1 cellular context compared by ENCODE assay signal in the genomic region with DNA sequence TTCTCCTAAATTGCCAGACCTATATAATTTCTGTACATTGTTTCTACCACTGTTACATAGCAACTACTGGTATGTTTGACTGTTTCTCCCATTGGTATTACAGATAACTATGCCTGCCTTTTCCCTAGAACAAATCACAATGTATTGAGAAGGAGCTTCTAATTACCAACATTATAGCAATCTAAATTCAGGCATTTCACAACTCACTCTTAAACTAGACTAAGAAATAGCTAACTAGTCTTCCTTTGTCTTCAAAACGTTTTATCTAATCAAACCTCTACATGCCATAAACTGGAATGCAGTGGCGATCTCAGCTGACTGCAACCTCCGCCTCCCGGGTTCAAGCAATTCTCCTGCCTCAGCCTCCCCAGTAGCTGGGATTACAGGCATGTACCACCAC.
TF ChIP-seq lines count a peak whose summit lies in the region.

No MANE protein-coding gene starts in this region.

TF ChIP-seq in GM12878, 131 proteins besides CTCF, POLR2A, EP300 and RAD21:
- TF ChIP-seq, protein P1, sequence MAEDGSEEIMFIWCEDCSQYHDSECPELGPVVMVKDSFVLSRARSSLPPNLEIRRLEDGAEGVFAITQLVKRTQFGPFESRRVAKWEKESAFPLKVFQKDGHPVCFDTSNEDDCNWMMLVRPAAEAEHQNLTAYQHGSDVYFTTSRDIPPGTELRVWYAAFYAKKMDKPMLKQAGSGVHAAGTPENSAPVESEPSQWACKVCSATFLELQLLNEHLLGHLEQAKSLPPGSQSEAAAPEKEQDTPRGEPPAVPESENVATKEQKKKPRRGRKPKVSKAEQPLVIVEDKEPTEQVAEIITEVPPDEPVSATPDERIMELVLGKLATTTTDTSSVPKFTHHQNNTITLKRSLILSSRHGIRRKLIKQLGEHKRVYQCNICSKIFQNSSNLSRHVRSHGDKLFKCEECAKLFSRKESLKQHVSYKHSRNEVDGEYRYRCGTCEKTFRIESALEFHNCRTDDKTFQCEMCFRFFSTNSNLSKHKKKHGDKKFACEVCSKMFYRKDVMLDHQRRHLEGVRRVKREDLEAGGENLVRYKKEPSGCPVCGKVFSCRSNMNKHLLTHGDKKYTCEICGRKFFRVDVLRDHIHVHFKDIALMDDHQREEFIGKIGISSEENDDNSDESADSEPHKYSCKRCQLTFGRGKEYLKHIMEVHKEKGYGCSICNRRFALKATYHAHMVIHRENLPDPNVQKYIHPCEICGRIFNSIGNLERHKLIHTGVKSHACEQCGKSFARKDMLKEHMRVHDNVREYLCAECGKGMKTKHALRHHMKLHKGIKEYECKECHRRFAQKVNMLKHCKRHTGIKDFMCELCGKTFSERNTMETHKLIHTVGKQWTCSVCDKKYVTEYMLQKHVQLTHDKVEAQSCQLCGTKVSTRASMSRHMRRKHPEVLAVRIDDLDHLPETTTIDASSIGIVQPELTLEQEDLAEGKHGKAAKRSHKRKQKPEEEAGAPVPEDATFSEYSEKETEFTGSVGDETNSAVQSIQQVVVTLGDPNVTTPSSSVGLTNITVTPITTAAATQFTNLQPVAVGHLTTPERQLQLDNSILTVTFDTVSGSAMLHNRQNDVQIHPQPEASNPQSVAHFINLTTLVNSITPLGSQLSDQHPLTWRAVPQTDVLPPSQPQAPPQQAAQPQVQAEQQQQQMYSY (CRISPR knock-in tag; IDR thresholded peaks at IDR 0.05), result no peak
- TF ChIP-seq JUNB (IDR thresholded peaks at IDR 0.05) (no peak), BACH1 (IDR thresholded peaks at IDR 0.05; ENCODE audit: borderline replicate concordance) (no peak)
TF ChIP-seq in GM12878: peak in this region for 0.
